ENCODE assay signal across 15 cellular contexts in genomic region chr2:176137249-176137573, GRCh38. TPM values are rescaled to one million over a fixed set of nuclear protein-coding genes. Genes with fewer than 3 reads are reported as not detected.
A peak's percentile ranks its signal among the peaks of the same experiment; 100 is the strongest.
DNase-seq lines count a peak whose midpoint lies in the region; ATAC-seq, FAIRE-seq and TF ChIP-seq lines count a peak whose summit lies in the region.
"Had no signal": no experiment of that assay in that cellular context is flagged by ENCODE, and none has a peak within 500 bp of the region (broad histone marks: within the 10 kb centered on the region; RNA-seq: fewer than 3 reads in every experiment).

No MANE protein-coding gene starts in this region.

- peak overlapping the region; percentile 96 for H3K27ac ChIP-seq in GM23248
- H3K27ac ChIP-seq in Panc1 (ENCODE audit: low read length), result peak overlapping the region; percentile 77
- peak overlapping the region; percentile 88 for H3K27ac ChIP-seq in skeletal muscle tissue (ENCODE audit: low read depth, low read length)

- FAIRE-seq in GM12892 (lab: Jason Lieb, UNC), result no peak

- no peaks in the 10 kb centered on the region for H3K27me3 ChIP-seq in GM23248 (replicated peaks; ENCODE audit: insufficient read depth)
- H3K27me3 ChIP-seq in Panc1 (ENCODE audit: control insufficient read depth, insufficient read depth, low read length), result no peaks in the 10 kb centered on the region
- peaks cover 15 to 76% (median 16%) of the 10 kb centered on the region in 3 donors for H3K27me3 ChIP-seq in skeletal muscle tissue (ENCODE audit: control insufficient read depth in 3 of 3, insufficient read depth in 3 of 3, low read length in 3 of 3)

- no peak for TF ChIP-seq POLR2A in GM12892 (IDR thresholded peaks at IDR 0.05; ENCODE audit: low read depth, low read length)

- peaks cover 56% of the 10 kb centered on the region for H3K27me3 Mint-ChIP-seq in glutamatergic neuron (ENCODE audit: unreplicated experiment)
- peaks cover 86% of the 10 kb centered on the region for H3K27me3 Mint-ChIP-seq in activated CD4-positive, alpha-beta T cell treated with anti-CD3 and anti-CD28 coated beads, Interleukin-2, amount 10 ng/mL, durations not matched to agents 24 days and 14 days

- H3K4me1 ChIP-seq in GM23248 (ENCODE audit: insufficient read depth) (peaks cover 46% of the 10 kb centered on the region), Panc1 (ENCODE audit: control insufficient read depth, insufficient read depth, low read length) (peaks cover 18% of the 10 kb centered on the region), skeletal muscle tissue (ENCODE audit: control insufficient read depth in 3 of 3, insufficient read depth in 3 of 3, low read length in 3 of 3) (peaks cover 17 to 34% (median 28%) of the 10 kb centered on the region in 3 donors)

- WGBS in GM23248 (ENCODE audit: low coverage in 1 of 2, low lambda C conversion rate in 2 of 2, missing lambda C conversion rate in 2 of 2), 2 experiments, result 0 to 10% methylated on average over 2 of the region's 2 CpGs

- peaks cover 28% of the 10 kb centered on the region for H3K9me3 Mint-ChIP-seq in glutamatergic neuron (ENCODE audit: unreplicated experiment)
- H3K9me3 Mint-ChIP-seq in activated CD4-positive, alpha-beta T cell treated with anti-CD3 and anti-CD28 coated beads, Interleukin-2, amount 10 ng/mL, durations not matched to agents 24 days and 14 days, result no peaks in the 10 kb centered on the region

- peaks cover 5% of the 10 kb centered on the region for H3K36me3 Mint-ChIP-seq in glutamatergic neuron (ENCODE audit: unreplicated experiment)
- no peaks in the 10 kb centered on the region for H3K36me3 Mint-ChIP-seq in activated CD4-positive, alpha-beta T cell treated with anti-CD3 and anti-CD28 coated beads, Interleukin-2, amount 10 ng/mL, durations not matched to agents 24 days and 14 days (ENCODE audit: low read depth)

- peak overlapping the region; percentile 64 for H2AFZ ChIP-seq in GM23248

- intact Hi-C loops in Panc1 (cut with micrococcal nuclease; ENCODE audit: unreplicated experiment), result no loop called here
- intact Hi-C loops in activated CD4-positive, alpha-beta T cell treated with anti-CD3 and anti-CD28 coated beads, Interleukin-2, amount 10 ng/mL, durations not matched to agents 24 days and 14 days (cut with micrococcal nuclease), result loop anchor here (10.0 kb wide), 1 partner anchor 1802 kb away; the partner anchor contains the start of gene SP9

- DNase-seq in GM23248 (no peak), Panc1 (ENCODE audit: low read depth, low spot score) (no peak), glutamatergic neuron (no peak), GM12892 (ENCODE audit: insufficient read length) (no peak)
- DNase-seq in stimulated activated naive CD4-positive, alpha-beta T cell treated with Interleukin-2 at 50 U/mL for 16 hours (lab: John Stamatoyannopoulos, UW), result no peak
- DNase-seq in activated CD4-positive, alpha-beta T cell treated with anti-CD3 and anti-CD28 coated beads, Interleukin-2, amount 10 ng/mL, durations not matched to agents 24 days and 14 days, result no peak
- DNase-seq: activated CD4-positive, alpha-beta T cell treated with anti-CD3 and anti-CD28 coated beads for 1 hour; activated gamma-delta T cell; cortex of kidney; DMS79; naive B cell; NCI-H2081 treated with DMSO at 0.1 percent for 48 hours; stimulated activated CD4-positive, alpha-beta T cell treated with anti-CD3 and anti-CD28 coated beads, Interleukin-1b, Interleukin-23, amount 100 ng/mL, for 48 hours had no signal

- ATAC-seq in Panc1 (no peak), GM21723 (IDR thresholded peaks at IDR 0.05; ENCODE audit: unreplicated experiment) (no peak)

- peak overlapping the region; percentile 97 for H3K9ac ChIP-seq in GM23248
- peak overlapping the region; percentile 79 to 85 (median 84) for H3K9ac ChIP-seq in skeletal muscle tissue (ENCODE audit: low read depth in 1 of 3, low read length in 3 of 3)

- H3K9me3 ChIP-seq in GM23248 (ENCODE audit: low read depth) (no peaks in the 10 kb centered on the region), Panc1 (ENCODE audit: control insufficient read depth, insufficient read depth, low read depth, low read length) (no peaks in the 10 kb centered on the region), skeletal muscle tissue (ENCODE audit: control insufficient read depth in 3 of 3, low read length in 3 of 3) (no peaks in the 10 kb centered on the region)

- H3K9me2 ChIP-seq in GM23248 (ENCODE audit: insufficient read depth), result no peaks in the 10 kb centered on the region

- peaks cover 98% of the 10 kb centered on the region for H3K79me2 ChIP-seq in GM23248 (ENCODE audit: insufficient read depth)

- no peak overlapping the region for H3K27ac Mint-ChIP-seq in glutamatergic neuron (ENCODE audit: unreplicated experiment)
- no peak overlapping the region for H3K27ac Mint-ChIP-seq in activated CD4-positive, alpha-beta T cell treated with anti-CD3 and anti-CD28 coated beads, Interleukin-2, amount 10 ng/mL, durations not matched to agents 24 days and 14 days

- peaks cover 52% of the 10 kb centered on the region for H3F3A ChIP-seq in GM23248 (ENCODE audit: insufficient read depth)

- CTCF ChIA-PET in Panc1 (lab: Charles Lee), result no interaction called here

- peak overlapping the region; percentile 85 for H3K4me3 ChIP-seq in GM23248
- H3K4me3 ChIP-seq in Panc1 (ENCODE audit: low read depth in 2 of 2, low read length in 2 of 2), result peak overlapping the region; percentile 54 to 55
- H3K4me3 ChIP-seq in skeletal muscle tissue (ENCODE audit: low read length in 3 of 3), result peak overlapping the region; percentile 68 to 87 (median 77)

- no peaks in the 10 kb centered on the region for H3K4me1 Mint-ChIP-seq in glutamatergic neuron (ENCODE audit: low read depth, unreplicated experiment)
- H3K4me1 Mint-ChIP-seq in activated CD4-positive, alpha-beta T cell treated with anti-CD3 and anti-CD28 coated beads, Interleukin-2, amount 10 ng/mL, durations not matched to agents 24 days and 14 days, result peaks cover 9% of the 10 kb centered on the region

- no TSS peak for BruUV-seq in Panc1 (replicated peaks; lab: Mats Ljungman, UMichigan)

- H3K4me3 Mint-ChIP-seq in glutamatergic neuron (ENCODE audit: unreplicated experiment), result peak overlapping the region; percentile 56
- no peak overlapping the region for H3K4me3 Mint-ChIP-seq in activated CD4-positive, alpha-beta T cell treated with anti-CD3 and anti-CD28 coated beads, Interleukin-2, amount 10 ng/mL, durations not matched to agents 24 days and 14 days

- H4K20me1 ChIP-seq in GM23248 (ENCODE audit: insufficient read depth), result no peaks in the 10 kb centered on the region

- TF ChIP-seq CTCF in Panc1 (IDR thresholded peaks at IDR 0.05) (no peak), glutamatergic neuron (IDR thresholded peaks at IDR 0.05; ENCODE audit: partially characterized antibody, unreplicated experiment) (no peak)

- H3K36me3 ChIP-seq in GM23248 (ENCODE audit: low read depth), result no peaks in the 10 kb centered on the region
- no peaks in the 10 kb centered on the region for H3K36me3 ChIP-seq in Panc1 (ENCODE audit: control insufficient read depth, insufficient read depth, low read length)
- H3K36me3 ChIP-seq in skeletal muscle tissue (ENCODE audit: control insufficient read depth in 3 of 3, insufficient read depth in 3 of 3, low read length in 3 of 3), result peaks cover 0 to under 1% (median 0%) of the 10 kb centered on the region in 3 donors

- in situ Hi-C loops in GM23248 (cut with MboI), result no loop called here
- in situ Hi-C loops in Panc1 (cut with HindIII; ENCODE audit: low pct_unique_long_range_greater_than_20kb, low sequenced_read_pairs), result no loop called here

- POLR2A ChIA-PET in Panc1 (lab: Charles Lee), result no interaction called here

- H3K4me2 ChIP-seq in GM23248 (ENCODE audit: unreplicated experiment), result peak overlapping the region; percentile 93

RNA-seq across cellular contexts. Expression of gene HOXD8, which starts 7.7 kb away (rescaled TPM):
- total RNA-seq in GM23248 (2014; rRNA removed; shearing (Covaris generic)), result 23.4 and 27.8 TPM in 2 replicates
- 18.0 and 19.7 TPM in 2 replicates for polyA plus RNA-seq in GM23248 (2016; fragmentation: Nextera tagmentation; extraction: Ambion mirVana)
- total RNA-seq in Panc1 (2021; ENCODE audit: unreplicated experiment), result not detected
- not detected for polyA plus RNA-seq in Panc1 (2012; ENCODE audit: insufficient read length)
- total RNA-seq in glutamatergic neuron (ENCODE audit: unreplicated experiment), result 0.27 TPM
- total RNA-seq in skeletal muscle tissue, result 18.8 TPM
- polyA plus RNA-seq in GM12892 (2012; ENCODE audit: missing spikeins), result not detected
- total RNA-seq in activated CD4-positive, alpha-beta T cell treated with anti-CD3 and anti-CD28 coated beads, Interleukin-2, amount 10 ng/mL, durations not matched to agents 24 days and 14 days, result not detected in 2 replicates

RNA-seq across cellular contexts. Expression of gene HOXD4, which starts 14.1 kb away (rescaled TPM):
- 2.5 and 7.8 TPM in 2 replicates for total RNA-seq in GM23248 (2014; rRNA removed; shearing (Covaris generic))
- 0.54 and 1.4 TPM in 2 replicates for polyA plus RNA-seq in GM23248 (2016; fragmentation: Nextera tagmentation; extraction: Ambion mirVana)
- total RNA-seq in Panc1 (2021; ENCODE audit: unreplicated experiment), result 1.4 TPM
- polyA plus RNA-seq in Panc1 (2012; ENCODE audit: insufficient read length), result 0.82 TPM
- not detected for total RNA-seq in glutamatergic neuron (ENCODE audit: unreplicated experiment)
- total RNA-seq in skeletal muscle tissue, result 1.0 TPM
- not detected for polyA plus RNA-seq in GM12892 (2012; ENCODE audit: missing spikeins)
- total RNA-seq in activated CD4-positive, alpha-beta T cell treated with anti-CD3 and anti-CD28 coated beads, Interleukin-2, amount 10 ng/mL, durations not matched to agents 24 days and 14 days, result not detected in 2 replicates

RNA-seq across cellular contexts. Expression of gene HOXD9, which starts 14.7 kb away (rescaled TPM):
- 4.2 and 7.0 TPM in 2 replicates for total RNA-seq in GM23248 (2014; rRNA removed; shearing (Covaris generic))
- 5.7 and 7.2 TPM in 2 replicates for polyA plus RNA-seq in GM23248 (2016; fragmentation: Nextera tagmentation; extraction: Ambion mirVana)
- total RNA-seq in Panc1 (2021; ENCODE audit: unreplicated experiment) (0.15 TPM), glutamatergic neuron (ENCODE audit: unreplicated experiment) (0.44 TPM), skeletal muscle tissue (5.7 TPM)
- polyA plus RNA-seq in Panc1 (2012; ENCODE audit: insufficient read length), result 0.19 TPM
- not detected for polyA plus RNA-seq in GM12892 (2012; ENCODE audit: missing spikeins)
- total RNA-seq in activated CD4-positive, alpha-beta T cell treated with anti-CD3 and anti-CD28 coated beads, Interleukin-2, amount 10 ng/mL, durations not matched to agents 24 days and 14 days, result not detected in 2 replicates

RNA-seq across cellular contexts. Expression of gene HOXD3, which starts 19.9 kb away (rescaled TPM):
- total RNA-seq in GM23248 (2014; rRNA removed; shearing (Covaris generic)), result 3.2 and 5.2 TPM in 2 replicates
- polyA plus RNA-seq in GM23248 (2016; fragmentation: Nextera tagmentation; extraction: Ambion mirVana), result 1.9 and 2.3 TPM in 2 replicates
- total RNA-seq in Panc1 (2021; ENCODE audit: unreplicated experiment), result 1.8 TPM
- polyA plus RNA-seq in Panc1 (2012; ENCODE audit: insufficient read length), result 0.56 TPM
- not detected for total RNA-seq in glutamatergic neuron (ENCODE audit: unreplicated experiment)
- 4.2 TPM for total RNA-seq in skeletal muscle tissue
- not detected for polyA plus RNA-seq in GM12892 (2012; ENCODE audit: missing spikeins)
- total RNA-seq in activated CD4-positive, alpha-beta T cell treated with anti-CD3 and anti-CD28 coated beads, Interleukin-2, amount 10 ng/mL, durations not matched to agents 24 days and 14 days, result not detected in 2 replicates

RNA-seq across cellular contexts. Expression of gene HOXD10, which starts 20.6 kb away (rescaled TPM):
- 17.2 and 23.5 TPM in 2 replicates for total RNA-seq in GM23248 (2014; rRNA removed; shearing (Covaris generic))
- 10.9 and 16.0 TPM in 2 replicates for polyA plus RNA-seq in GM23248 (2016; fragmentation: Nextera tagmentation; extraction: Ambion mirVana)
- total RNA-seq in Panc1 (2021; ENCODE audit: unreplicated experiment) (not detected), glutamatergic neuron (ENCODE audit: unreplicated experiment) (not detected), skeletal muscle tissue (0.52 TPM)
- polyA plus RNA-seq in Panc1 (2012; ENCODE audit: insufficient read length), result 0.46 TPM
- not detected for polyA plus RNA-seq in GM12892 (2012; ENCODE audit: missing spikeins)
- not detected in 2 replicates for total RNA-seq in activated CD4-positive, alpha-beta T cell treated with anti-CD3 and anti-CD28 coated beads, Interleukin-2, amount 10 ng/mL, durations not matched to agents 24 days and 14 days

Comparison
In these comparisons a context has a peak if more than half of its experiments do, and no peak if none do; other contexts are left out.
1. RNA of gene HOXD8, which starts 7.7 kb away (total RNA-seq): 23.4 to 27.8 TPM in GM23248 and 18.8 TPM in skeletal muscle tissue (single experiment); 0.27 TPM in glutamatergic neuron (single experiment), not detected in Panc1 (single experiment) and not detected in activated CD4-positive, alpha-beta T cell treated with anti-CD3 and anti-CD28 coated beads, Interleukin-2, amount 10 ng/mL, durations not matched to agents 24 days and 14 days; every median in the first group is over 10 times any median in the second.
2. Peak in every context shown above with its lines, with median percentiles within 50 percentile points of each other: H3K27ac ChIP-seq and H3K4me3 ChIP-seq.